Comparison of ENCODE assay signal across 14 cellular contexts in genomic region chr20:46205349-46205748, GRCh38.
DNase-seq lines count a peak whose midpoint lies in the region; ATAC-seq, FAIRE-seq and TF ChIP-seq lines count a peak whose summit lies in the region.
"Had no signal": no experiment of that assay in that cellular context is flagged by ENCODE, and none has a peak within 500 bp of the region (broad histone marks: within the 10 kb centered on the region; RNA-seq: fewer than 3 reads in every experiment).

No MANE protein-coding gene starts in this region.

- no peaks in the 10 kb centered on the region for H3K36me3 Mint-ChIP-seq in activated CD8-positive, alpha-beta T cell treated with anti-CD3 and anti-CD28 coated beads, Interleukin-2, amount 10 ng/mL, durations not matched to agents 7 days and 5 days (ENCODE audit: low read depth)
- no peaks in the 10 kb centered on the region for H3K36me3 Mint-ChIP-seq in activated CD8-positive, alpha-beta T cell treated with anti-CD3 and anti-CD28 coated beads for 36 hours (ENCODE audit: low read depth)
- no peaks in the 10 kb centered on the region for H3K36me3 Mint-ChIP-seq in dendritic cell treated with granulocyte-macrophage colony-stimulating factor and Interleukin-4, amounts not matched to agents 40 ng/mL and 50 ng/mL, for 4 days (ENCODE audit: low read depth)
- H3K36me3 Mint-ChIP-seq: CD8-positive, alpha-beta T cell; memory B cell had no signal

- H3K9me3 Mint-ChIP-seq in activated CD8-positive, alpha-beta T cell treated with anti-CD3 and anti-CD28 coated beads, Interleukin-2, amount 10 ng/mL, durations not matched to agents 7 days and 5 days (ENCODE audit: insufficient read depth): no peaks in the 10 kb centered on the region
- H3K9me3 Mint-ChIP-seq in activated CD8-positive, alpha-beta T cell treated with anti-CD3 and anti-CD28 coated beads for 36 hours: no peaks in the 10 kb centered on the region
- no peaks in the 10 kb centered on the region for H3K9me3 Mint-ChIP-seq in dendritic cell treated with granulocyte-macrophage colony-stimulating factor and Interleukin-4, amounts not matched to agents 40 ng/mL and 50 ng/mL, for 4 days
- H3K9me3 Mint-ChIP-seq: CD8-positive, alpha-beta T cell; memory B cell had no signal

- no peak overlapping the region for H3K4me3 Mint-ChIP-seq in activated CD8-positive, alpha-beta T cell treated with anti-CD3 and anti-CD28 coated beads, Interleukin-2, amount 10 ng/mL, durations not matched to agents 7 days and 5 days
- H3K4me3 Mint-ChIP-seq in activated CD8-positive, alpha-beta T cell treated with anti-CD3 and anti-CD28 coated beads for 36 hours: no peak overlapping the region
- no peak overlapping the region for H3K4me3 Mint-ChIP-seq in dendritic cell treated with granulocyte-macrophage colony-stimulating factor and Interleukin-4, amounts not matched to agents 40 ng/mL and 50 ng/mL, for 4 days
- H3K4me3 Mint-ChIP-seq: CD8-positive, alpha-beta T cell; memory B cell had no signal

- CTCF ChIA-PET in activated CD8-positive, alpha-beta T cell treated with anti-CD3 and anti-CD28 coated beads, Interleukin-2, amount 10 ng/mL, durations not matched to agents 7 days and 5 days (lab: Charles Lee): no interaction called here
- CTCF ChIA-PET in activated CD8-positive, alpha-beta T cell treated with anti-CD3 and anti-CD28 coated beads for 36 hours (lab: Charles Lee): no interaction called here

- peaks cover 27% of the 10 kb centered on the region for H3K27me3 Mint-ChIP-seq in activated CD8-positive, alpha-beta T cell treated with anti-CD3 and anti-CD28 coated beads, Interleukin-2, amount 10 ng/mL, durations not matched to agents 7 days and 5 days (ENCODE audit: low read depth)
- H3K27me3 Mint-ChIP-seq in activated CD8-positive, alpha-beta T cell treated with anti-CD3 and anti-CD28 coated beads for 36 hours: peaks cover 29% of the 10 kb centered on the region
- H3K27me3 Mint-ChIP-seq in dendritic cell treated with granulocyte-macrophage colony-stimulating factor and Interleukin-4, amounts not matched to agents 40 ng/mL and 50 ng/mL, for 4 days: peaks cover 61% of the 10 kb centered on the region

- POLR2A ChIA-PET in activated CD8-positive, alpha-beta T cell treated with anti-CD3 and anti-CD28 coated beads, Interleukin-2, amount 10 ng/mL, durations not matched to agents 7 days and 5 days (lab: Charles Lee): no interaction called here
- POLR2A ChIA-PET in activated CD8-positive, alpha-beta T cell treated with anti-CD3 and anti-CD28 coated beads for 36 hours (lab: Charles Lee): no interaction called here

- H3K27ac Mint-ChIP-seq in activated CD8-positive, alpha-beta T cell treated with anti-CD3 and anti-CD28 coated beads, Interleukin-2, amount 10 ng/mL, durations not matched to agents 7 days and 5 days: no peak overlapping the region
- no peak overlapping the region for H3K27ac Mint-ChIP-seq in activated CD8-positive, alpha-beta T cell treated with anti-CD3 and anti-CD28 coated beads for 36 hours
- H3K27ac Mint-ChIP-seq in dendritic cell treated with granulocyte-macrophage colony-stimulating factor and Interleukin-4, amounts not matched to agents 40 ng/mL and 50 ng/mL, for 4 days: peak overlapping the region; percentile 54
- H3K27ac Mint-ChIP-seq: CD8-positive, alpha-beta T cell; memory B cell had no signal

- peak; percentile 59 for ATAC-seq in activated CD8-positive, alpha-beta T cell treated with anti-CD3 and anti-CD28 coated beads, Interleukin-2, amount 10 ng/mL, durations not matched to agents 7 days and 5 days
- no peak for ATAC-seq in activated CD8-positive, alpha-beta T cell treated with anti-CD3 and anti-CD28 coated beads for 36 hours
- no peak for ATAC-seq in GM21423 (IDR thresholded peaks at IDR 0.05; ENCODE audit: unreplicated experiment)
- ATAC-seq: CD8-positive, alpha-beta T cell had no signal

- intact Hi-C loops in activated CD8-positive, alpha-beta T cell treated with anti-CD3 and anti-CD28 coated beads for 36 hours (cut with micrococcal nuclease): no loop called here
- intact Hi-C loops in dendritic cell treated with granulocyte-macrophage colony-stimulating factor and Interleukin-4, amounts not matched to agents 40 ng/mL and 50 ng/mL, for 4 days (cut with micrococcal nuclease): no loop called here

- peaks cover 23% of the 10 kb centered on the region for H3K4me1 Mint-ChIP-seq in activated CD8-positive, alpha-beta T cell treated with anti-CD3 and anti-CD28 coated beads, Interleukin-2, amount 10 ng/mL, durations not matched to agents 7 days and 5 days (ENCODE audit: low read depth)
- peaks cover 23% of the 10 kb centered on the region for H3K4me1 Mint-ChIP-seq in activated CD8-positive, alpha-beta T cell treated with anti-CD3 and anti-CD28 coated beads for 36 hours (ENCODE audit: low read depth)
- H3K4me1 Mint-ChIP-seq in dendritic cell treated with granulocyte-macrophage colony-stimulating factor and Interleukin-4, amounts not matched to agents 40 ng/mL and 50 ng/mL, for 4 days (ENCODE audit: low read depth): peaks cover 84% of the 10 kb centered on the region

- TF ChIP-seq CTCF in activated CD8-positive, alpha-beta T cell treated with anti-CD3 and anti-CD28 coated beads for 36 hours (IDR thresholded peaks at IDR 0.05): no peak

- peak; percentile 65 for FAIRE-seq in urothelium cell line (lab: Jason Lieb, UNC)

- peak; percentile 22 for DNase-seq in activated CD8-positive, alpha-beta T cell treated with anti-CD3 and anti-CD28 coated beads, Interleukin-2, amount 10 ng/mL, durations not matched to agents 7 days and 5 days
- no peak for DNase-seq in activated CD8-positive, alpha-beta T cell treated with anti-CD3 and anti-CD28 coated beads for 36 hours
- peak; percentile 41 for DNase-seq in MV-4-11 (lab: John Stamatoyannopoulos, UW)
- DNase-seq in urothelium cell line (ENCODE audit: low spot score): no peak
- no peak for DNase-seq in NCI-H345 treated with DMSO at 0.1 percent for 48 hours (lab: John Stamatoyannopoulos, UW; ENCODE audit: unreplicated experiment)
- DNase-seq in NCI-H1092 (lab: John Stamatoyannopoulos, UW): no peak
- DNase-seq: CD8-positive, alpha-beta T cell; H7; NCI-H69; stimulated activated CD4-positive, alpha-beta T cell treated with anti-CD3 and anti-CD28 coated beads, Interleukin-12 subunit alpha, Interleukin-12 subunit beta, amount 100 ng/mL, for 4 hours; stimulated activated CD4-positive, alpha-beta T cell treated with anti-CD3 and anti-CD28 coated beads, Interleukin-4, amount 100 ng/mL, for 4 hours had no signal

Comparison
In these comparisons a context has a peak if more than half of its experiments do, and no peak if none do; other contexts are left out.
1. DNase-seq: peak in activated CD8-positive, alpha-beta T cell treated with anti-CD3 and anti-CD28 coated beads, Interleukin-2, amount 10 ng/mL, durations not matched to agents 7 days and 5 days (single experiment) and MV-4-11 (single experiment); none in activated CD8-positive, alpha-beta T cell treated with anti-CD3 and anti-CD28 coated beads for 36 hours (single experiment), urothelium cell line (single experiment), NCI-H345 treated with DMSO at 0.1 percent for 48 hours (single experiment) and NCI-H1092 (single experiment).